In genomic region chr10:63520463-63521388, GRCh38 we compare ENCODE assay signal across 1 cellular context.
TF ChIP-seq lines count a peak whose summit lies in the region.

No MANE protein-coding gene starts in this region.

TF ChIP-seq in K562, 482 proteins besides CTCF, POLR2A, EP300 and RAD21 (continued from another document and continues in another):
- no peak for TF ChIP-seq SMAD2 (IDR thresholded peaks at IDR 0.05; ENCODE audit: low read depth, low read length)
- TF ChIP-seq ZNF197 (CRISPR knock-in tag; IDR thresholded peaks at IDR 0.05; ENCODE audit: low read depth), result no peak
- TF ChIP-seq ETV6 (IDR thresholded peaks at IDR 0.05; ENCODE audit: borderline replicate concordance in 1 of 2, low read depth in 2 of 2, low read length in 1 of 2), result no peak
- TF ChIP-seq ETV6 (CRISPR knock-in tag; IDR thresholded peaks at IDR 0.05; ENCODE audit: borderline replicate concordance), result no peak
- no peak for TF ChIP-seq SMARCE1 (IDR thresholded peaks at IDR 0.05)
- peak; percentile 68; the same call in 1 of the 2 replicates for TF ChIP-seq E2F4 (CRISPR knock-in tag; IDR thresholded peaks at IDR 0.05; ENCODE audit: low read depth)
- no peak for TF ChIP-seq SLC30A9 (CRISPR knock-in tag; IDR thresholded peaks at IDR 0.05)
- TF ChIP-seq PHF20 (IDR thresholded peaks at IDR 0.05; ENCODE audit: partially characterized antibody), result peak; percentile 52
- TF ChIP-seq ZNF239 (CRISPR knock-in tag; IDR thresholded peaks at IDR 0.05), result no peak
- TF ChIP-seq PURB (CRISPR knock-in tag; IDR thresholded peaks at IDR 0.05; ENCODE audit: low read depth), result no peak
- peak; percentile 86 for TF ChIP-seq MGA (IDR thresholded peaks at IDR 0.05)
- TF ChIP-seq THRAP3 (IDR thresholded peaks at IDR 0.05; ENCODE audit: borderline replicate concordance), result no peak
- no peak for TF ChIP-seq HDAC3 (IDR thresholded peaks at IDR 0.05; ENCODE audit: borderline replicate concordance, partially characterized antibody)
- no peak for TF ChIP-seq ZNF140 (CRISPR knock-in tag; IDR thresholded peaks at IDR 0.05)
- peak; percentile 98 for TF ChIP-seq KAT7 (CRISPR knock-in tag; IDR thresholded peaks at IDR 0.05; ENCODE audit: borderline replicate concordance)
- no peak for TF ChIP-seq MITF (IDR thresholded peaks at IDR 0.05)
- no peak for TF ChIP-seq ZNF134 (CRISPR knock-in tag; conservative IDR thresholded peaks at IDR 0.05)
- TF ChIP-seq USF1 (CRISPR knock-in tag; IDR thresholded peaks at IDR 0.05), result 0 out of 2 replicates have a peak, but pooled peaks have one; percentile 38
- TF ChIP-seq MAFF (IDR thresholded peaks at IDR 0.05; ENCODE audit: low read length), result no peak
- TF ChIP-seq ARNT (IDR thresholded peaks at IDR 0.05), result no peak
- TF ChIP-seq HES1 (IDR thresholded peaks at IDR 0.05; ENCODE audit: low read depth), result no peak
- TF ChIP-seq ZBTB11 (CRISPR knock-in tag; IDR thresholded peaks at IDR 0.05), result peak in 1 of 3 experiments; percentile 26; a peak in 1 of 6 replicates
- no peak for TF ChIP-seq BRF2 (IDR thresholded peaks at IDR 0.05; ENCODE audit: borderline replicate concordance, insufficient read depth, insufficient read length)
- no peak for TF ChIP-seq SAFB2 (IDR thresholded peaks at IDR 0.05; ENCODE audit: borderline replicate concordance, low read depth, low read length, severe bottlenecking)
- no peak for TF ChIP-seq YBX1 (IDR thresholded peaks at IDR 0.05)
- TF ChIP-seq FUS (optimal IDR thresholded peaks at IDR 0.05; ENCODE audit: low read depth, low read length), result no peak
- TF ChIP-seq LARP7 (IDR thresholded peaks at IDR 0.05), result no peak
- no peak for TF ChIP-seq SREBF2 (CRISPR knock-in tag; IDR thresholded peaks at IDR 0.05)
- TF ChIP-seq AFF4 (CRISPR knock-in tag; IDR thresholded peaks at IDR 0.05), result 0 out of 2 replicates have a peak, but pooled peaks have one; percentile 39
- TF ChIP-seq NR2F6 (CRISPR knock-in tag; IDR thresholded peaks at IDR 0.05), result no peak
- TF ChIP-seq FOXK1 (CRISPR knock-in tag; IDR thresholded peaks at IDR 0.05; ENCODE audit: borderline replicate concordance), result peak; percentile 91; the same call in 1 of the 2 replicates
- TF ChIP-seq SETDB1 (IDR thresholded peaks at IDR 0.05; ENCODE audit: low read length), result no peak
- no peak for TF ChIP-seq ZNF23 (CRISPR knock-in tag; IDR thresholded peaks at IDR 0.05)
